9 cellular contexts compared by ENCODE assay signal in genomic region chr7:140003913-140004382, GRCh38. TPM values are rescaled to one million over a fixed set of nuclear protein-coding genes. Genes with fewer than 3 reads are reported as not detected.
DNase-seq lines count a peak whose midpoint lies in the region; ATAC-seq and TF ChIP-seq lines count a peak whose summit lies in the region.
"Had no signal": no experiment of that assay in that cellular context is flagged by ENCODE, and none has a peak within 500 bp of the region (broad histone marks: within the 10 kb centered on the region; RNA-seq: fewer than 3 reads in every experiment).

No MANE protein-coding gene starts in this region.

- H3K9me3 ChIP-seq in BE2C, result no peaks in the 10 kb centered on the region
- H3K9me3 ChIP-seq: neutrophil had no signal

- in situ Hi-C loops in astrocyte of the cerebellum (cut with HindIII; ENCODE audit: low sequenced_read_pairs), result loop anchor here (25.0 kb wide), 2 partner anchors 242 to 392 kb away; no protein-coding TSS in a partner anchor

- no peaks in the 10 kb centered on the region for H3K4me1 ChIP-seq in BE2C

- H3K4me3 ChIP-seq in BE2C (ENCODE audit: low read depth, low read length) (no peak overlapping the region), astrocyte of the cerebellum (ENCODE audit: low read depth, low read length) (no peak overlapping the region)

- TF ChIP-seq CTCF in BE2C (IDR thresholded peaks at IDR 0.05; ENCODE audit: low read depth, low read length) (peak; percentile 69), GM12872 (IDR thresholded peaks at IDR 0.05; ENCODE audit: insufficient read depth, low read depth, low read length) (peak; percentile 64), astrocyte of the cerebellum (IDR thresholded peaks at IDR 0.05; ENCODE audit: low read depth, low read length, missing control alignments) (peak; percentile 60)

- H3K27me3 ChIP-seq in BE2C, result no peaks in the 10 kb centered on the region
- H3K27me3 ChIP-seq: neutrophil had no signal

- no peak for ATAC-seq in GM21786 (IDR thresholded peaks at IDR 0.05; ENCODE audit: unreplicated experiment)
- no peak for ATAC-seq in HG02970 (IDR thresholded peaks at IDR 0.05; ENCODE audit: low FRiP score, unreplicated experiment)

- DNase-seq in BE2C (peak; percentile 51), NCI-H526 (lab: John Stamatoyannopoulos, UW) (peak; percentile 54 to 85), astrocyte of the cerebellum (ENCODE audit: low read depth) (peak; percentile 62), kidney glomerular epithelial cell (lab: John Stamatoyannopoulos, UW) (peak; percentile 43), superior temporal gyrus (ENCODE audit: extremely low spot score) (peak; percentile 51)

- no peaks in the 10 kb centered on the region for H3K36me3 ChIP-seq in BE2C

RNA-seq across cellular contexts. Expression of gene PARP12, which starts 58.8 kb away (rescaled TPM):
- 2.9 TPM for polyA plus RNA-seq in BE2C (2012; ENCODE audit: insufficient read depth, insufficient read length, low read depth)
